ENCODE assay signal across 22 cellular contexts in genomic region chr2:162009543-162009942, GRCh38.
"Had no signal": no experiment of that assay in that cellular context is flagged by ENCODE, and none has a peak within 500 bp of the region (broad histone marks: within the 10 kb centered on the region; RNA-seq: fewer than 3 reads in every experiment).

No MANE protein-coding gene starts in this region.

- H3K36me3 Mint-ChIP-seq: naive B cell; stimulated activated naive B cell treated with anti-CD40 and anti-IgM and Interleukin-4, amounts not matched to agents 10 μg/mL and 1 μg/mL and 100 μg/mL, for 72 hours had no signal

- H3K36me3 ChIP-seq: neutrophil, tibial nerve, upper lobe of right lung, vagina had no signal

- H3K79me2 ChIP-seq: hepatocyte had no signal

- H3K4me1 ChIP-seq: psoas muscle, testis, vagina had no signal

- H3K4me2 ChIP-seq: hepatocyte had no signal

- H3K27me3 ChIP-seq: hepatocyte, neutrophil, testis, tibial nerve, upper lobe of right lung, vagina had no signal

- H3K27ac Mint-ChIP-seq: naive B cell; stimulated activated naive B cell treated with anti-CD40 and anti-IgM and Interleukin-4, amounts not matched to agents 10 μg/mL and 1 μg/mL and 100 μg/mL, for 72 hours had no signal

- H3K4me3 Mint-ChIP-seq: naive B cell; stimulated activated naive B cell treated with anti-CD40 and anti-IgM and Interleukin-4, amounts not matched to agents 10 μg/mL and 1 μg/mL and 100 μg/mL, for 72 hours; stimulated activated naive CD8-positive, alpha-beta T cell treated with anti-CD3 and anti-CD28 coated beads, Interleukin-15, amount 100 ng/mL, for 72 hours had no signal

- DNase-seq: dermis blood vessel endothelial cell; erythroblast; foreskin melanocyte; head of caudate nucleus; left colon; left ventricle myocardium superior; mesenchymal stem cell; naive B cell; psoas muscle; retina; stimulated activated CD4-positive, alpha-beta T cell treated with anti-CD3 and anti-CD28 coated beads, Interleukin-2, amount 100 ng/mL, for 24 hours; stimulated activated CD4-positive, alpha-beta T cell treated with anti-CD3 and anti-CD28 coated beads, Interleukin-4, amount 100 ng/mL, for 4 hours; stimulated activated naive B cell treated with anti-CD40 and anti-IgM and Interleukin-4, amounts not matched to agents 10 μg/mL and 1 μg/mL and 100 μg/mL, for 72 hours; stimulated activated naive CD8-positive, alpha-beta T cell treated with anti-CD3 and anti-CD28 coated beads, Interleukin-15, amount 100 ng/mL, for 72 hours; testis; upper lobe of right lung had no signal

- H3K9me3 ChIP-seq: neutrophil, psoas muscle, testis, tibial nerve, upper lobe of right lung, vagina had no signal

- H2AFZ ChIP-seq: hepatocyte had no signal

- H3K9me3 Mint-ChIP-seq: naive B cell; stimulated activated naive B cell treated with anti-CD40 and anti-IgM and Interleukin-4, amounts not matched to agents 10 μg/mL and 1 μg/mL and 100 μg/mL, for 72 hours; stimulated activated naive CD8-positive, alpha-beta T cell treated with anti-CD3 and anti-CD28 coated beads, Interleukin-15, amount 100 ng/mL, for 72 hours had no signal

- H3K27me3 Mint-ChIP-seq: stimulated activated naive CD8-positive, alpha-beta T cell treated with anti-CD3 and anti-CD28 coated beads, Interleukin-15, amount 100 ng/mL, for 72 hours had no signal

- H3K4me3 ChIP-seq: hepatocyte, lung, psoas muscle, testis, tibial nerve, upper lobe of right lung, vagina had no signal

- ATAC-seq: left colon; left ventricle myocardium superior; psoas muscle; sciatic nerve; stimulated activated naive B cell treated with anti-CD40 and anti-IgM and Interleukin-4, amounts not matched to agents 10 μg/mL and 1 μg/mL and 100 μg/mL, for 72 hours; stimulated activated naive CD8-positive, alpha-beta T cell treated with anti-CD3 and anti-CD28 coated beads, Interleukin-15, amount 100 ng/mL, for 72 hours; upper lobe of right lung had no signal

- H3K27ac ChIP-seq: hepatocyte, neutrophil, psoas muscle, testis, tibial nerve, upper lobe of right lung, vagina had no signal
